In genomic region chr3:186945255-186945823, GRCh38 we compare ENCODE assay signal across 17 cellular contexts. TPM values are rescaled to one million over a fixed set of nuclear protein-coding genes. Genes with fewer than 3 reads are reported as not detected.
A peak's percentile ranks its signal among the peaks of the same experiment; 100 is the strongest.
DNase-seq lines count a peak whose midpoint lies in the region; ATAC-seq and TF ChIP-seq lines count a peak whose summit lies in the region.
"Had no signal": no experiment of that assay in that cellular context is flagged by ENCODE, and none has a peak within 500 bp of the region (broad histone marks: within the 10 kb centered on the region; RNA-seq: fewer than 3 reads in every experiment).

No MANE protein-coding gene starts in this region.

- CTCF ChIA-PET in WTC11 (lab: Charles Lee), result interaction anchor here (1.2 to 2.3 kb wide), 2 partner anchors 96 to 194 kb away, joined by 3 to 8 read pairs; partner anchors contain the start of gene RPL39L

- ATAC-seq in WTC11 (no peak), lower lobe of right lung (peak; percentile 82 to 86)

- H3K27me3 ChIP-seq in lower lobe of right lung (ENCODE audit: low read depth), result no peaks in the 10 kb centered on the region
- no peaks in the 10 kb centered on the region for H3K27me3 ChIP-seq in thyroid gland
- no peaks in the 10 kb centered on the region for H3K27me3 ChIP-seq in transverse colon
- no peaks in the 10 kb centered on the region for H3K27me3 ChIP-seq in stomach
- H3K27me3 ChIP-seq: BLaER1 treated with 17β-estradiol and CSF1 and Interleukin-3, amounts not matched to agents 10 nM and 100 nM had no signal

- 73% methylated on average over 8 of the region's 8 CpGs for WGBS in thyroid gland, 2 donors
- 81 to 87% methylated on average over 5 to 8 of the region's 8 CpGs for WGBS in transverse colon (ENCODE audit: low coverage in 1 of 2), 2 donors
- 83 to 94% (median 89%) methylated on average over 8 of the region's 8 CpGs for WGBS in stomach, 5 donors

- H3K27ac ChIP-seq in lower lobe of right lung (no peak overlapping the region), thyroid gland (peak overlapping the region in 2 of 3 donors; percentile 51 to 75), transverse colon (no peak overlapping the region), stomach (no peak overlapping the region)
- H3K27ac ChIP-seq: 22Rv1; BLaER1 treated with 17β-estradiol and CSF1 and Interleukin-3, amounts not matched to agents 10 nM and 100 nM had no signal

- H3K9me3 ChIP-seq in lower lobe of right lung, result no peaks in the 10 kb centered on the region
- no peaks in the 10 kb centered on the region for H3K9me3 ChIP-seq in thyroid gland
- no peaks in the 10 kb centered on the region for H3K9me3 ChIP-seq in transverse colon
- H3K9me3 ChIP-seq in stomach, result no peaks in the 10 kb centered on the region
- H3K9me3 ChIP-seq: Caco-2 had no signal

- H3K4me1 Mint-ChIP-seq in T-helper 1 cell treated with Interleukin-12 subunit alpha and Interleukin-12 subunit beta and Interleukin-4 antibody, amounts not matched to agents 30 μg/mL and 1 μg/mL, for 36 hours (ENCODE audit: low read depth), result peaks cover 45% of the 10 kb centered on the region
- H3K4me1 Mint-ChIP-seq in WTC11, result peaks cover 63% of the 10 kb centered on the region

- TF ChIP-seq POLR2A in thyroid gland (IDR thresholded peaks at IDR 0.05) (no peak), transverse colon (IDR thresholded peaks at IDR 0.05) (no peak), stomach (IDR thresholded peaks at IDR 0.05) (no peak)

- TF ChIP-seq EP300 in transverse colon (IDR thresholded peaks at IDR 0.05; ENCODE audit: low read depth) (no peak), stomach (IDR thresholded peaks at IDR 0.05) (no peak)

- H3K36me3 ChIP-seq in lower lobe of right lung (peaks cover 15% of the 10 kb centered on the region), thyroid gland (no peaks in the 10 kb centered on the region), transverse colon (no peaks in the 10 kb centered on the region), stomach (peaks cover 0 to 18% (median 9%) of the 10 kb centered on the region in 4 donors)

- H3K4me3 ChIP-seq in lower lobe of right lung, result no peak overlapping the region
- no peak overlapping the region for H3K4me3 ChIP-seq in thyroid gland (replicated peaks in 1 of 3)
- H3K4me3 ChIP-seq in transverse colon, result no peak overlapping the region
- no peak overlapping the region for H3K4me3 ChIP-seq in stomach
- H3K4me3 ChIP-seq: BLaER1 treated with 17β-estradiol and CSF1 and Interleukin-3, amounts not matched to agents 10 nM and 100 nM had no signal

- in situ Hi-C loops in transverse colon (cut with MboI; ENCODE audit: low pct_ligation_motif_present in 1 of 4, low pct_unique_long_range_greater_than_20kb in 1 of 4, low sequenced_read_pairs in 3 of 4), result no loop called here
- in situ Hi-C loops in GM13976 (cut with MboI; ENCODE audit: low sequenced_read_pairs, unreplicated experiment), result no loop called here

- DNase-seq in T-helper 1 cell (no peak), WTC11 (ENCODE audit: low spot score) (no peak), lower lobe of right lung (peak; percentile 58), thyroid gland (no peak), transverse colon (no peak), GM13976 (ENCODE audit: low spot score) (no peak), stomach (no peak)
- DNase-seq: Caco-2, DMS53, NCI-H1417, NCI-H2029, NCI-H774, SHP77 had no signal

- no peaks in the 10 kb centered on the region for H3K9me3 Mint-ChIP-seq in T-helper 1 cell treated with Interleukin-12 subunit alpha and Interleukin-12 subunit beta and Interleukin-4 antibody, amounts not matched to agents 30 μg/mL and 1 μg/mL, for 36 hours
- H3K9me3 Mint-ChIP-seq in WTC11, result peaks cover 3% of the 10 kb centered on the region; the same call in 1 of the 2 replicates
- H3K9me3 Mint-ChIP-seq: IgD-negative memory B cell had no signal

- no peak for TF ChIP-seq CTCF in WTC11 (IDR thresholded peaks at IDR 0.05)
- no peak for TF ChIP-seq CTCF in lower lobe of right lung (IDR thresholded peaks at IDR 0.05)
- no peak for TF ChIP-seq CTCF in thyroid gland (IDR thresholded peaks at IDR 0.05)
- TF ChIP-seq CTCF in transverse colon (IDR thresholded peaks at IDR 0.05), result no peak
- TF ChIP-seq CTCF in GM13976 (IDR thresholded peaks at IDR 0.05; ENCODE audit: borderline replicate concordance, control extremely low read depth, extremely low read depth, insufficient read depth, missing control alignments), result no peak
- TF ChIP-seq CTCF in stomach (IDR thresholded peaks at IDR 0.05), result no peak

- H3K27me3 Mint-ChIP-seq in T-helper 1 cell treated with Interleukin-12 subunit alpha and Interleukin-12 subunit beta and Interleukin-4 antibody, amounts not matched to agents 30 μg/mL and 1 μg/mL, for 36 hours (ENCODE audit: low read depth), result no peaks in the 10 kb centered on the region
- no peaks in the 10 kb centered on the region for H3K27me3 Mint-ChIP-seq in WTC11 (ENCODE audit: low read depth)
- H3K27me3 Mint-ChIP-seq: IgD-negative memory B cell had no signal

- peaks cover 36% of the 10 kb centered on the region for H3K4me1 ChIP-seq in lower lobe of right lung
- peaks cover 30 to 87% of the 10 kb centered on the region in 2 donors for H3K4me1 ChIP-seq in thyroid gland
- peaks cover 0 to 4% (median 0%) of the 10 kb centered on the region in 4 donors for H3K4me1 ChIP-seq in transverse colon
- peaks cover 7 to 36% (median 14%) of the 10 kb centered on the region in 4 donors for H3K4me1 ChIP-seq in stomach
- H3K4me1 ChIP-seq: Caco-2 had no signal

- H3K27ac Mint-ChIP-seq in T-helper 1 cell treated with Interleukin-12 subunit alpha and Interleukin-12 subunit beta and Interleukin-4 antibody, amounts not matched to agents 30 μg/mL and 1 μg/mL, for 36 hours, result peak overlapping the region; percentile 63
- peak overlapping the region; percentile 63 for H3K27ac Mint-ChIP-seq in WTC11

- POLR2A ChIA-PET in WTC11 (lab: Charles Lee), result interaction anchor here (0.6 kb wide), 1 partner anchor 121 kb away, joined by 4 read pairs; no protein-coding TSS in a partner anchor

- H3K4me3 Mint-ChIP-seq in T-helper 1 cell treated with Interleukin-12 subunit alpha and Interleukin-12 subunit beta and Interleukin-4 antibody, amounts not matched to agents 30 μg/mL and 1 μg/mL, for 36 hours, result no peak overlapping the region
- no peak overlapping the region for H3K4me3 Mint-ChIP-seq in WTC11

- intact Hi-C loops in lower lobe of right lung (cut with DNase I) (no loop called here), thyroid gland (cut with DNase I) (no loop called here), transverse colon (cut with DNase I; ENCODE audit: low total_unique reads) (no loop called here), stomach (cut with DNase I; ENCODE audit: low total_unique reads) (no loop called here)

- peaks cover 62% of the 10 kb centered on the region for H3K36me3 Mint-ChIP-seq in T-helper 1 cell treated with Interleukin-12 subunit alpha and Interleukin-12 subunit beta and Interleukin-4 antibody, amounts not matched to agents 30 μg/mL and 1 μg/mL, for 36 hours (ENCODE audit: low read depth)
- peaks cover 45% of the 10 kb centered on the region for H3K36me3 Mint-ChIP-seq in WTC11

TF ChIP-seq in WTC11, 78 proteins besides CTCF, POLR2A, EP300 and RAD21 (continues in another document):
- no peak for TF ChIP-seq PRRX2 (CRISPR knock-in tag; IDR thresholded peaks at IDR 0.05)
- TF ChIP-seq AR (CRISPR knock-in tag; IDR thresholded peaks at IDR 0.05), result no peak
- TF ChIP-seq ZNF281 (CRISPR knock-in tag; IDR thresholded peaks at IDR 0.05), result no peak

RNA-seq across cellular contexts. Expression of gene ST6GAL1, which starts 15.0 kb away (rescaled TPM):
- total RNA-seq in WTC11 (2021) (82.5 to 87.5 TPM (median 83.4 TPM) in 3 replicates), lower lobe of right lung (72.7 TPM), thyroid gland (100 to 1,000 TPM in 2 of 4 donors, 10 to 100 TPM in 2; 74.8 to 189 (median 113) TPM), transverse colon (10 to 100 TPM; 22.4 to 50.5 (median 31.2) TPM), stomach (10 to 100 TPM in 4 of 5 donors, 1 to 10 TPM in 1; 3.8 to 31.0 (median 18.1) TPM)
- polyA plus RNA-seq in stomach, result 1 to 10 TPM; 4.1 to 9.7 (median 4.6) TPM

Comparison
In these comparisons a context has a peak if more than half of its experiments do, and no peak if none do; other contexts are left out.
1. H3K27ac ChIP-seq: peak in thyroid gland (2 of 3); none in lower lobe of right lung (single experiment), transverse colon (0 of 4) and stomach (0 of 5).